In genomic region chr4:1295405-1296055, GRCh38 we compare ENCODE assay signal across 27 cellular contexts. TPM values are rescaled to one million over a fixed set of nuclear protein-coding genes. Genes with fewer than 3 reads are reported as not detected.
DNase-seq lines count a peak whose midpoint lies in the region; ATAC-seq, FAIRE-seq and TF ChIP-seq lines count a peak whose summit lies in the region.
"Had no signal": no experiment of that assay in that cellular context is flagged by ENCODE, and none has a peak within 500 bp of the region (broad histone marks: within the 10 kb centered on the region; RNA-seq: fewer than 3 reads in every experiment).

No MANE protein-coding gene starts in this region.

- H3K27me3 Mint-ChIP-seq in activated naive CD8-positive, alpha-beta T cell treated with anti-CD3 and anti-CD28 coated beads for 36 hours: no peaks in the 10 kb centered on the region
- no peaks in the 10 kb centered on the region for H3K27me3 Mint-ChIP-seq in activated naive CD8-positive, alpha-beta T cell treated with anti-CD3 and anti-CD28 coated beads, Interleukin-2, amount 50 U/mL, for 24 hours
- H3K27me3 Mint-ChIP-seq in neural crest cell (ENCODE audit: low read depth): no peaks in the 10 kb centered on the region
- H3K27me3 Mint-ChIP-seq: IgD-negative memory B cell had no signal

- H3K27ac Mint-ChIP-seq in activated naive CD8-positive, alpha-beta T cell treated with anti-CD3 and anti-CD28 coated beads for 36 hours: peak overlapping the region; percentile 48
- no peak overlapping the region for H3K27ac Mint-ChIP-seq in activated naive CD8-positive, alpha-beta T cell treated with anti-CD3 and anti-CD28 coated beads, Interleukin-2, amount 50 U/mL, for 24 hours
- no peak overlapping the region for H3K27ac Mint-ChIP-seq in neural crest cell (ENCODE audit: unreplicated experiment)

- H3K79me2 ChIP-seq in K562 (ENCODE audit: control insufficient read depth, insufficient read depth, low read length): peaks cover 96% of the 10 kb centered on the region

- no peak for ATAC-seq in activated naive CD8-positive, alpha-beta T cell treated with anti-CD3 and anti-CD28 coated beads, Interleukin-2, amount 50 U/mL, for 24 hours
- no peak for ATAC-seq in K562
- ATAC-seq in thoracic aorta (ENCODE audit: insufficient number of reproducible peaks, low FRiP score, low read depth): no peak
- no peak for ATAC-seq in HG03342 (IDR thresholded peaks at IDR 0.05; ENCODE audit: unreplicated experiment)
- ATAC-seq: left ventricle myocardium superior, mucosa of descending colon, SK-N-SH treated with all-trans-retinoic acid at 6 μM for 48 hours had no signal

- CTCF ChIA-PET in K562 (lab: Yijun Ruan, JAX; ENCODE audit: low intra/inter-chr PET ratio): no interaction called here

- peaks cover 11 to 33% of the 10 kb centered on the region in 2 experiments; a peak in 4 of 5 replicates for H3K4me1 ChIP-seq in K562 (replicated peaks in 1 of 2; ENCODE audit: control insufficient read depth in 2 of 2, insufficient read depth in 2 of 2, low read length in 2 of 2)
- H3K4me1 ChIP-seq in thoracic aorta (ENCODE audit: control insufficient read depth in 1 of 2, low read depth in 2 of 2): peaks cover 29 to 40% of the 10 kb centered on the region in 2 donors
- peaks cover 48 to 68% (median 54%) of the 10 kb centered on the region in 4 donors for H3K4me1 ChIP-seq in esophagus muscularis mucosa
- H3K4me1 ChIP-seq: BE2C had no signal

- no peak for FAIRE-seq in K562 (lab: Jason Lieb, UNC)
- FAIRE-seq: A204.1 had no signal

- H2AFZ ChIP-seq in K562 (ENCODE audit: low read depth, low read length): no peak overlapping the region

- H3K27me3 ChIP-seq in K562 (ENCODE audit: control insufficient read depth in 2 of 2, insufficient read depth in 2 of 2, low read length in 2 of 2) (no peaks in the 10 kb centered on the region), thoracic aorta (replicated peaks; ENCODE audit: insufficient read depth) (no peaks in the 10 kb centered on the region), esophagus muscularis mucosa (no peaks in the 10 kb centered on the region)
- H3K27me3 ChIP-seq: ascending aorta, BE2C, MG63, stomach had no signal

- H3K4me3 ChIP-seq in K562: no peak overlapping the region
- no peak overlapping the region for H3K4me3 ChIP-seq in thoracic aorta
- no peak overlapping the region for H3K4me3 ChIP-seq in esophagus muscularis mucosa
- H3K4me3 ChIP-seq: MG63, mucosa of descending colon had no signal

- peaks cover 33% of the 10 kb centered on the region for H4K20me1 ChIP-seq in K562 (replicated peaks; ENCODE audit: control insufficient read depth, insufficient read depth, low read length)

- H3K27ac ChIP-seq in K562 (ENCODE audit: extremely low read depth, low read depth, low read length) (no peak overlapping the region), thoracic aorta (peak overlapping the region; percentile 13 to 32), esophagus muscularis mucosa (replicated peaks in 1 of 4) (peak overlapping the region in 2 of 4 donors; percentile 14 to 44)

- POLR2A ChIA-PET in K562 (lab: Yijun Ruan, JAX): no interaction called here

- H3K9me3 ChIP-seq in K562 (replicated peaks; ENCODE audit: control insufficient read depth, insufficient read depth, low read depth, low read length): no peaks in the 10 kb centered on the region
- H3K9me3 ChIP-seq in thoracic aorta: no peaks in the 10 kb centered on the region
- H3K9me3 ChIP-seq in esophagus muscularis mucosa: no peaks in the 10 kb centered on the region
- H3K9me3 ChIP-seq: ascending aorta, BE2C, MG63, mucosa of descending colon, stomach had no signal

- H3K36me3 ChIP-seq in K562 (ENCODE audit: control insufficient read depth, insufficient read depth, low read length) (peaks cover 77% of the 10 kb centered on the region; the same call in 2 of the 3 replicates), thoracic aorta (peaks cover 29% of the 10 kb centered on the region), esophagus muscularis mucosa (peaks cover 26 to 41% (median 39%) of the 10 kb centered on the region in 4 donors)

- no peak for TF ChIP-seq RAD21 in K562 (CRISPR knock-in tag; conservative IDR thresholded peaks at IDR 0.05 in 1 of 2, IDR thresholded peaks at IDR 0.05 in 1 of 2)

- H3K4me3 Mint-ChIP-seq in activated naive CD8-positive, alpha-beta T cell treated with anti-CD3 and anti-CD28 coated beads for 36 hours: no peak overlapping the region
- H3K4me3 Mint-ChIP-seq in activated naive CD8-positive, alpha-beta T cell treated with anti-CD3 and anti-CD28 coated beads, Interleukin-2, amount 50 U/mL, for 24 hours: no peak overlapping the region
- peak overlapping the region; percentile 54 for H3K4me3 Mint-ChIP-seq in neural crest cell
- H3K4me3 Mint-ChIP-seq: immature natural killer cell had no signal

- in situ Hi-C loops in K562 (cut with MboI): no loop called here

- no peak overlapping the region for H3K9ac ChIP-seq in K562 (ENCODE audit: insufficient read depth in 1 of 2, low read depth in 2 of 2, low read length in 2 of 2)

- 88% methylated on average over 6 of the region's 24 CpGs for WGBS in K562 (ENCODE audit: insufficient coverage, low coverage, missing lambda C conversion rate)
- 74% methylated on average over 23 of the region's 24 CpGs for WGBS in esophagus muscularis mucosa

- H3K4me2 ChIP-seq in K562 (ENCODE audit: insufficient read depth, low read length): no peak overlapping the region

- no peak for TF ChIP-seq EP300 in K562 (IDR thresholded peaks at IDR 0.05; ENCODE audit: low read length)
- no peak for TF ChIP-seq EP300 in esophagus muscularis mucosa (IDR thresholded peaks at IDR 0.05)

- peaks cover 49% of the 10 kb centered on the region for H3K4me1 Mint-ChIP-seq in activated naive CD8-positive, alpha-beta T cell treated with anti-CD3 and anti-CD28 coated beads for 36 hours
- peaks cover 51% of the 10 kb centered on the region for H3K4me1 Mint-ChIP-seq in activated naive CD8-positive, alpha-beta T cell treated with anti-CD3 and anti-CD28 coated beads, Interleukin-2, amount 50 U/mL, for 24 hours
- peaks cover 27% of the 10 kb centered on the region for H3K4me1 Mint-ChIP-seq in neural crest cell

- no peaks in the 10 kb centered on the region for H3K9me1 ChIP-seq in K562 (ENCODE audit: control insufficient read depth, insufficient read depth, low read length)

- DNase-seq in activated naive CD8-positive, alpha-beta T cell treated with anti-CD3 and anti-CD28 coated beads for 36 hours: no peak
- no peak for DNase-seq in activated naive CD8-positive, alpha-beta T cell treated with anti-CD3 and anti-CD28 coated beads, Interleukin-2, amount 50 U/mL, for 24 hours
- DNase-seq in K562 (ENCODE audit: extremely low read depth in 1 of 4, low spot score in 3 of 4) (no peak), neural crest cell (ENCODE audit: low read depth, low spot score) (no peak), thoracic aorta (ENCODE audit: low spot score) (no peak), esophagus muscularis mucosa (ENCODE audit: extremely low spot score) (no peak), HUDEP-2 (lab: John Stamatoyannopoulos, UW; ENCODE audit: unreplicated experiment in 76 of 76) (no peak)
- DNase-seq: activated CD4-positive, alpha-beta T cell treated with anti-CD3 and anti-CD28 coated beads, Interleukin-2, amount 50 U/mL, for 48 hours; activated naive CD4-positive, alpha-beta T cell treated with Interleukin-2 at 50 U/mL for 16 hours; activated T-cell treated with anti-CD3 and anti-CD28 coated beads for 4 hours; BE2C; central memory CD4-positive, alpha-beta T cell; foreskin fibroblast; GOT3; immature natural killer cell; left ventricle myocardium superior; MG63; mucosa of descending colon; NCI-H146; NCI-H510A treated with DMSO at 0.1 percent for 48 hours; stimulated activated CD4-positive, alpha-beta T cell treated with anti-CD3 and anti-CD28 coated beads, Interleukin-4, amount 100 ng/mL, for 24 hours; stomach had no signal

- TF ChIP-seq POLR2A in K562 (conservative IDR thresholded peaks at IDR 0.05): no peak
- no peak for TF ChIP-seq POLR2A in esophagus muscularis mucosa (IDR thresholded peaks at IDR 0.05; ENCODE audit: low read depth)

- H3K9me3 Mint-ChIP-seq in activated naive CD8-positive, alpha-beta T cell treated with anti-CD3 and anti-CD28 coated beads for 36 hours: no peaks in the 10 kb centered on the region
- no peaks in the 10 kb centered on the region for H3K9me3 Mint-ChIP-seq in activated naive CD8-positive, alpha-beta T cell treated with anti-CD3 and anti-CD28 coated beads, Interleukin-2, amount 50 U/mL, for 24 hours
- no peaks in the 10 kb centered on the region for H3K9me3 Mint-ChIP-seq in neural crest cell
- H3K9me3 Mint-ChIP-seq: IgD-negative memory B cell, immature natural killer cell had no signal

- no TSS peak for BruUV-seq in K562 (replicated peaks; lab: Mats Ljungman, UMichigan)

- peaks cover 17% of the 10 kb centered on the region for H3K36me3 Mint-ChIP-seq in activated naive CD8-positive, alpha-beta T cell treated with anti-CD3 and anti-CD28 coated beads for 36 hours
- H3K36me3 Mint-ChIP-seq in activated naive CD8-positive, alpha-beta T cell treated with anti-CD3 and anti-CD28 coated beads, Interleukin-2, amount 50 U/mL, for 24 hours (ENCODE audit: low read depth): peaks cover 29% of the 10 kb centered on the region
- H3K36me3 Mint-ChIP-seq in neural crest cell (ENCODE audit: low read depth): no peaks in the 10 kb centered on the region
- H3K36me3 Mint-ChIP-seq: IgD-negative memory B cell had no signal

- intact Hi-C loops in K562 (cut with micrococcal nuclease): no loop called here
- intact Hi-C loops in esophagus muscularis mucosa (cut with DNase I): no loop called here

- no peak for TF ChIP-seq CTCF in K562 (IDR thresholded peaks at IDR 0.05 in 2 of 3, conservative IDR thresholded peaks at IDR 0.05 in 1 of 3; ENCODE audit: insufficient read depth in 2 of 3, low read depth in 1 of 3, low read length in 3 of 3)
- TF ChIP-seq CTCF in neural crest cell (conservative IDR thresholded peaks at IDR 0.05): no peak
- no peak for TF ChIP-seq CTCF in thoracic aorta (IDR thresholded peaks at IDR 0.05)
- TF ChIP-seq CTCF in esophagus muscularis mucosa (IDR thresholded peaks at IDR 0.05): no peak

RNA-seq across cellular contexts. Expression of gene MAEA, which starts 5.8 kb away (rescaled TPM):
- total RNA-seq in activated naive CD8-positive, alpha-beta T cell treated with anti-CD3 and anti-CD28 coated beads for 36 hours: 10 to 100 TPM; 51.3 to 53.2 TPM
- total RNA-seq in K562 (2011; cell fraction: chromatin; rRNA removed; ENCODE audit: low replicate concordance): 97.9 and 170 TPM in 2 replicates
- total RNA-seq in K562 (2011; cell fraction: nucleolus; rRNA removed): 114 and 125 TPM in 2 replicates
- total RNA-seq in K562 (2011; cell fraction: nucleoplasm; rRNA removed): 91.9 and 96.7 TPM in 2 replicates
- 63.2 and 104 TPM in 2 replicates for total RNA-seq in K562 (2014; rRNA removed)
- total RNA-seq in K562 (2014; rRNA removed; fragmentation: Illumina TruSeq; extraction: Trizol): 18.7 and 20.5 TPM in 2 replicates
- 45.0 and 48.7 TPM in 2 replicates for total RNA-seq in K562 (2015; rRNA removed; fragmentation: Illumina TruSeq; extraction: Trizol)
- 84.4 and 86.5 TPM in 2 replicates for total RNA-seq in K562 (2021)
- 59.3 and 60.8 TPM in 2 replicates for polyA plus RNA-seq in K562 (2011; rRNA removed)
- polyA plus RNA-seq in K562 (2011; cell fraction: cytosol; rRNA removed): 74.2 and 137 TPM in 2 replicates
- 133 and 220 TPM in 2 replicates for polyA plus RNA-seq in K562 (2011; cell fraction: nucleus; rRNA removed)
- polyA plus RNA-seq in K562 (2012): 70.1 and 73.0 TPM in 2 replicates
- polyA plus RNA-seq in K562 (2014; fragmentation: Illumina TruSeq; extraction: Trizol): 34.3 and 57.0 TPM in 2 replicates
- 1 to 10 TPM; 2.1 to 4.7 TPM for polyA plus RNA-seq in K562 (2014; fragmentation: Nextera tagmentation; extraction: Ambion mirVana)
- polyA plus RNA-seq in K562 (2014; rRNA removed): 72.5 and 74.7 TPM in 2 replicates
- 25.7 and 39.9 TPM in 2 replicates for polyA minus RNA-seq in K562 (2011; rRNA and poly(A)+ RNA removed)
- polyA minus RNA-seq in K562 (2011; cell fraction: cytosol; rRNA and poly(A)+ RNA removed): 62.0 and 64.6 TPM in 2 replicates
- 51.3 and 58.3 TPM in 2 replicates for polyA minus RNA-seq in K562 (2011; cell fraction: nucleus; rRNA and poly(A)+ RNA removed)
- 72.1 and 74.0 TPM in 2 replicates for total RNA-seq in neural crest cell
- 10 to 100 TPM; 53.7 to 83.8 TPM for total RNA-seq in thoracic aorta
- 10 to 100 TPM; 54.5 to 63.1 (median 59.8) TPM for total RNA-seq in esophagus muscularis mucosa

RNA-seq across cellular contexts. Expression of gene CTBP1, which starts 46.6 kb away (rescaled TPM):
- 100 to 1,000 TPM; 135 to 141 TPM for total RNA-seq in activated naive CD8-positive, alpha-beta T cell treated with anti-CD3 and anti-CD28 coated beads for 36 hours
- 63.5 and 142 TPM in 2 replicates for total RNA-seq in K562 (2011; cell fraction: chromatin; rRNA removed; ENCODE audit: low replicate concordance)
- 94.5 and 102 TPM in 2 replicates for total RNA-seq in K562 (2011; cell fraction: nucleolus; rRNA removed)
- total RNA-seq in K562 (2011; cell fraction: nucleoplasm; rRNA removed): 48.0 and 62.1 TPM in 2 replicates
- total RNA-seq in K562 (2014; rRNA removed) (162 and 230 TPM in 2 replicates), K562 (2014; rRNA removed; fragmentation: Illumina TruSeq; extraction: Trizol) (27.2 and 30.4 TPM in 2 replicates), K562 (2015; rRNA removed; fragmentation: Illumina TruSeq; extraction: Trizol) (67.9 and 70.4 TPM in 2 replicates), K562 (2021) (134 and 148 TPM in 2 replicates), neural crest cell (218 and 219 TPM in 2 replicates), thoracic aorta (100 to 1,000 TPM; 132 to 256 TPM), esophagus muscularis mucosa (100 to 1,000 TPM; 110 to 245 (median 172) TPM)
- polyA plus RNA-seq in K562 (2011; rRNA removed) (68.2 and 72.3 TPM in 2 replicates), K562 (2014; fragmentation: Illumina TruSeq; extraction: Trizol) (64.0 and 116 TPM in 2 replicates), K562 (2014; fragmentation: Nextera tagmentation; extraction: Ambion mirVana) (10 to 100 TPM; 14.5 to 20.0 TPM), K562 (2014; rRNA removed) (111 and 118 TPM in 2 replicates)
- polyA plus RNA-seq in K562 (2011; cell fraction: cytosol; rRNA removed): 113 and 437 TPM in 2 replicates
- 168 and 330 TPM in 2 replicates for polyA plus RNA-seq in K562 (2011; cell fraction: nucleus; rRNA removed)
- 113 and 126 TPM in 2 replicates for polyA plus RNA-seq in K562 (2012)
- 33.8 and 54.2 TPM in 2 replicates for polyA minus RNA-seq in K562 (2011; rRNA and poly(A)+ RNA removed)
- polyA minus RNA-seq in K562 (2011; cell fraction: cytosol; rRNA and poly(A)+ RNA removed): 135 and 154 TPM in 2 replicates
- 39.7 and 56.8 TPM in 2 replicates for polyA minus RNA-seq in K562 (2011; cell fraction: nucleus; rRNA and poly(A)+ RNA removed)

RNA-seq across cellular contexts. Expression of gene UVSSA, which starts 51.5 kb away (rescaled TPM):
- total RNA-seq in activated naive CD8-positive, alpha-beta T cell treated with anti-CD3 and anti-CD28 coated beads for 36 hours: 10 to 100 TPM; 13.2 to 14.1 TPM
- total RNA-seq in K562 (2011; cell fraction: chromatin; rRNA removed; ENCODE audit: low replicate concordance): 74.2 and 130 TPM in 2 replicates
- 56.7 and 60.5 TPM in 2 replicates for total RNA-seq in K562 (2011; cell fraction: nucleolus; rRNA removed)
- total RNA-seq in K562 (2011; cell fraction: nucleoplasm; rRNA removed): 48.0 and 51.4 TPM in 2 replicates
- total RNA-seq in K562 (2014; rRNA removed) (4.5 and 5.4 TPM in 2 replicates), K562 (2014; rRNA removed; fragmentation: Illumina TruSeq; extraction: Trizol) (1.5 TPM in 2 replicates), K562 (2015; rRNA removed; fragmentation: Illumina TruSeq; extraction: Trizol) (2.6 and 2.9 TPM in 2 replicates), K562 (2021) (12.4 and 14.6 TPM in 2 replicates), neural crest cell (22.8 and 24.0 TPM in 2 replicates), thoracic aorta (10 to 100 TPM; 23.3 to 29.0 TPM), esophagus muscularis mucosa (10 to 100 TPM in 3 of 4 donors, 1 to 10 TPM in 1; 8.9 to 16.5 (median 13.1) TPM)
- polyA plus RNA-seq in K562 (2011; rRNA removed) (3.5 and 7.2 TPM in 2 replicates), K562 (2014; fragmentation: Illumina TruSeq; extraction: Trizol) (3.3 and 4.7 TPM in 2 replicates), K562 (2014; fragmentation: Nextera tagmentation; extraction: Ambion mirVana) (under 1 TPM; 0.21 to 0.27 TPM), K562 (2014; rRNA removed) (5.8 and 9.2 TPM in 2 replicates)
- polyA plus RNA-seq in K562 (2011; cell fraction: cytosol; rRNA removed): 3.2 and 3.4 TPM in 2 replicates
- polyA plus RNA-seq in K562 (2011; cell fraction: nucleus; rRNA removed): 46.4 and 58.8 TPM in 2 replicates
- polyA plus RNA-seq in K562 (2012): 5.4 and 8.3 TPM in 2 replicates
- polyA minus RNA-seq in K562 (2011; rRNA and poly(A)+ RNA removed): 2.9 and 3.6 TPM in 2 replicates
- 3.3 TPM in 2 replicates for polyA minus RNA-seq in K562 (2011; cell fraction: cytosol; rRNA and poly(A)+ RNA removed)
- 12.8 and 18.4 TPM in 2 replicates for polyA minus RNA-seq in K562 (2011; cell fraction: nucleus; rRNA and poly(A)+ RNA removed)
